In the genomic region with DNA sequence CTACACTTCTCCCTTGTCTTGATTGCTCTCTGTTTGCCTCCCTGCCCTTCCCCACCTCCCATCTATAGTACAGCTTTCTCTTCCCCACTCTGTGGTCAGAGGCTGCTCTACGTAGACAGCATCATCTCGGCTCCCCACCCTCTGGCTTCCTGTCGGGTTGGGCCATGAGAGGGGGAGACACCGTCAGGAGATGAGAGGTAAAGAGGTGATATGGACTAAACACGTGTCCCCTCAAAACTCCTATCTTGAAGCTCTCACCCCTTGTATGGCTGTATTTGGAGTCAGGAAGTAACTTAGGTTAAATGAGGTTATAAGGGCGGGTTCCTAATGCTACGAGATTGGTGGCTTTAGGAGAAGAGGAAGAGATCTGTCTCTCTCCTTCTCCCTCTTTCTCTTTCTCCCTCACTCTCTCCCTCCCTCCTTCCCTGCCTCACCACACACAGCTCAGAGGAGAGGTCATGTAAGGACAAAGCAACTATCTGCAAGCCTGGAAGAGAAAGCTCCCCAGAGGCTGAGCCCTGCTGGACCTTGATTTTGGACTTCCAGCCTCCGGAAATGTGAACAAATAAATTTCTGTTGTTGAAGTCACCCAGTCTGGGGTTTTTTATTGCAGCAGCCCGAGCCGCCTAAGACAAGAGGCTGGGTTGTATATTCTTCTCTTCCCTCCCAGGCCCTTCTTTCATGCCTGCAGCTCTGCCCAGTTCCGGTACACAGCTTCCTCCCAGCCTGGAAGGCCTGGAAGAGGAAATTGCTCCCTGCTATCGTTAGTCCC, we compare ENCODE assay signal across 9 cellular contexts.
DNase-seq lines count a peak whose midpoint lies in the region; ATAC-seq and TF ChIP-seq lines count a peak whose summit lies in the region.
"Had no signal": no experiment of that assay in that cellular context is flagged by ENCODE, and none has a peak within 500 bp of the region (broad histone marks: within the 10 kb centered on the region; RNA-seq: fewer than 3 reads in every experiment).

No MANE protein-coding gene starts in this region.

- H3K9me3 ChIP-seq in CD4-positive, alpha-beta T cell (ENCODE audit: control insufficient read depth, low read length) = no peaks in the 10 kb centered on the region
- no peaks in the 10 kb centered on the region for H3K9me3 ChIP-seq in GM23248 (ENCODE audit: low read depth)
- no peaks in the 10 kb centered on the region for H3K9me3 ChIP-seq in HAP-1

- peak overlapping the region; percentile 39 for H3K4me3 Mint-ChIP-seq in CD4-positive, alpha-beta T cell
- H3K4me3 Mint-ChIP-seq in glutamatergic neuron (ENCODE audit: unreplicated experiment) = no peak overlapping the region

- in situ Hi-C loops in GM23248 (cut with MboI) (loop anchor here (10.0 kb wide), 1 partner anchor 944 kb away; no protein-coding TSS in a partner anchor), HAP-1 (cut with MboI; ENCODE audit: low sequenced_read_pairs) (loop anchor here (10.0 to 25.0 kb wide), 2 partner anchors 944 to 1347 kb away; no protein-coding TSS in a partner anchor)

- peaks cover 8% of the 10 kb centered on the region for H3K27me3 Mint-ChIP-seq in CD4-positive, alpha-beta T cell
- H3K27me3 Mint-ChIP-seq in glutamatergic neuron (ENCODE audit: unreplicated experiment) = no peaks in the 10 kb centered on the region

- H3K4me1 Mint-ChIP-seq in CD4-positive, alpha-beta T cell (ENCODE audit: low read depth) = peaks cover 23% of the 10 kb centered on the region
- peaks cover 9% of the 10 kb centered on the region for H3K4me1 Mint-ChIP-seq in glutamatergic neuron (ENCODE audit: low read depth, unreplicated experiment)

- H3F3A ChIP-seq in GM23248 (ENCODE audit: insufficient read depth) = no peaks in the 10 kb centered on the region

- H3K4me2 ChIP-seq in GM23248 (ENCODE audit: unreplicated experiment) = no peak overlapping the region

- H3K4me3 ChIP-seq in GM23248 (no peak overlapping the region), HAP-1 (no peak overlapping the region)

- intact Hi-C loops in CD4-positive, alpha-beta T cell (cut with DNase I, micrococcal nuclease) = no loop called here

- no peaks in the 10 kb centered on the region for H3K9me3 Mint-ChIP-seq in CD4-positive, alpha-beta T cell
- H3K9me3 Mint-ChIP-seq in glutamatergic neuron (ENCODE audit: unreplicated experiment) = peaks cover 2% of the 10 kb centered on the region

- peak overlapping the region; percentile 57 for H3K27ac Mint-ChIP-seq in CD4-positive, alpha-beta T cell
- peak overlapping the region; percentile 69 for H3K27ac Mint-ChIP-seq in glutamatergic neuron (ENCODE audit: unreplicated experiment)

- DNase-seq in CD4-positive, alpha-beta T cell = peak in 8 of 10 experiments; percentile 9 to 60 (median 24)
- DNase-seq in GM23248 = peak; percentile 12
- peak in 3 of 5 donors; percentile 6 to 34 (median 13) for DNase-seq in T-helper 1 cell
- DNase-seq in glutamatergic neuron = no peak
- DNase-seq in DMS53 treated with DMSO at 0.1 percent for 48 hours (lab: John Stamatoyannopoulos, UW; ENCODE audit: unreplicated experiment) = no peak
- DNase-seq in HAP-1 (ENCODE audit: low spot score in 2 of 2) = no peak
- DNase-seq in NCI-H774 (lab: John Stamatoyannopoulos, UW) = no peak

- 29 to 30% methylated on average over 12 of the region's 12 CpGs for whole genome bisulfite sequencing in GM23248 (ENCODE audit: low coverage in 1 of 2, low lambda C conversion rate in 2 of 2, missing lambda C conversion rate in 2 of 2), 2 experiments

- no peak overlapping the region for H3K9ac ChIP-seq in GM23248
- H3K9ac ChIP-seq: parathyroid adenoma had no signal

- H3K36me3 ChIP-seq in GM23248 (ENCODE audit: low read depth) = no peaks in the 10 kb centered on the region
- no peaks in the 10 kb centered on the region for H3K36me3 ChIP-seq in HAP-1 (replicated peaks)

- H3K27ac ChIP-seq in CD4-positive, alpha-beta T cell (ENCODE audit: low read depth, low read length) = no peak overlapping the region
- H3K27ac ChIP-seq in GM23248 = no peak overlapping the region
- H3K27ac ChIP-seq: parathyroid adenoma had no signal

- CTCF ChIA-PET in CD4-positive, alpha-beta T cell (lab: Charles Lee) = interaction anchor here (2.5 kb wide), 1 partner anchor 952 kb away, joined by 10 read pairs; no protein-coding TSS in a partner anchor

- H2AFZ ChIP-seq in GM23248 = peak overlapping the region; percentile 70
- H2AFZ ChIP-seq: parathyroid adenoma had no signal

- POLR2A ChIA-PET in CD4-positive, alpha-beta T cell (lab: Charles Lee) = interaction anchor here (0.6 to 2.8 kb wide), 3 partner anchors 100 to 237 kb away, joined by 3 to 22 read pairs (median 10); a partner anchor contains a TSS

- H4K20me1 ChIP-seq in GM23248 (ENCODE audit: insufficient read depth) = no peaks in the 10 kb centered on the region

- H3K9me2 ChIP-seq in GM23248 (ENCODE audit: insufficient read depth) = no peaks in the 10 kb centered on the region

- no peaks in the 10 kb centered on the region for H3K27me3 ChIP-seq in CD4-positive, alpha-beta T cell (ENCODE audit: control insufficient read depth, insufficient read depth, low read length)
- H3K27me3 ChIP-seq in GM23248 (replicated peaks; ENCODE audit: insufficient read depth) (0 out of 2 replicates have a peak, but pooled peaks cover 7% of the 10 kb centered on the region), HAP-1 (ENCODE audit: low read depth) (no peaks in the 10 kb centered on the region)

- no peak for TF ChIP-seq CTCF in CD4-positive, alpha-beta T cell (IDR thresholded peaks at IDR 0.05)
- TF ChIP-seq CTCF in glutamatergic neuron (IDR thresholded peaks at IDR 0.05; ENCODE audit: partially characterized antibody, unreplicated experiment) = no peak

- no peaks in the 10 kb centered on the region for H3K4me1 ChIP-seq in GM23248 (ENCODE audit: insufficient read depth)
- H3K4me1 ChIP-seq in HAP-1 = no peaks in the 10 kb centered on the region
- H3K4me1 ChIP-seq: parathyroid adenoma had no signal

- H3K36me3 Mint-ChIP-seq in CD4-positive, alpha-beta T cell (ENCODE audit: low read depth) = no peaks in the 10 kb centered on the region
- H3K36me3 Mint-ChIP-seq in glutamatergic neuron (ENCODE audit: unreplicated experiment) = no peaks in the 10 kb centered on the region

- ATAC-seq in CD4-positive, alpha-beta T cell (ENCODE audit: poor library complexity) = peak; percentile 91
- no peak for ATAC-seq in GM21390 (IDR thresholded peaks at IDR 0.05; ENCODE audit: unreplicated experiment)

- no peaks in the 10 kb centered on the region for H3K79me2 ChIP-seq in GM23248 (ENCODE audit: insufficient read depth)
- H3K79me2 ChIP-seq: parathyroid adenoma had no signal

Comparison
In these comparisons a context has a peak if more than half of its experiments do, and no peak if none do; other contexts are left out.
1. DNase-seq: peak in CD4-positive, alpha-beta T cell (8 of 10), GM23248 (single experiment) and T-helper 1 cell (3 of 5); none in glutamatergic neuron (single experiment), DMS53 treated with DMSO at 0.1 percent for 48 hours (single experiment), HAP-1 (0 of 2) and NCI-H774 (single experiment).